ENCODE assay signal across 9 cellular contexts in genomic region chr12:52007982-52008510, GRCh38. TPM values are rescaled to one million over a fixed set of nuclear protein-coding genes. Genes with fewer than 3 reads are reported as not detected.
A peak's percentile ranks its signal among the peaks of the same experiment; 100 is the strongest.
DNase-seq lines count a peak whose midpoint lies in the region; ATAC-seq, FAIRE-seq and TF ChIP-seq lines count a peak whose summit lies in the region.
"Had no signal": no experiment of that assay in that cellular context is flagged by ENCODE, and none has a peak within 500 bp of the region (broad histone marks: within the 10 kb centered on the region; RNA-seq: fewer than 3 reads in every experiment).

No MANE protein-coding gene starts in this region.

- POLR2A ChIA-PET in HepG2 (lab: Yijun Ruan, JAX), result no interaction called here

- CTCF ChIA-PET in HepG2 (lab: Yijun Ruan, JAX; ENCODE audit: low intra/inter-chr PET ratio, low total read pairs), result no interaction called here

- no peak for FAIRE-seq in HepG2 (lab: Jason Lieb, UNC)

- H3K27ac ChIP-seq in liver (ENCODE audit: low read depth in 1 of 2, low read length in 2 of 2) (peak overlapping the region; percentile 79 to 84), HepG2 (ENCODE audit: extremely low read length, insufficient read depth, low read length) (no peak overlapping the region), duodenal mucosa (ENCODE audit: low read depth, low read length) (peak overlapping the region; percentile 52)

- H2AFZ ChIP-seq in HepG2 (ENCODE audit: low read length), result no peak overlapping the region

- no peak for TF ChIP-seq CTCF in liver (IDR thresholded peaks at IDR 0.05; ENCODE audit: low read depth, low read length, missing input control)
- TF ChIP-seq CTCF in HepG2 (CRISPR knock-in tag; IDR thresholded peaks at IDR 0.05), result no peak
- TF ChIP-seq CTCF in natural killer cell (IDR thresholded peaks at IDR 0.05), result no peak

- no peaks in the 10 kb centered on the region for H3K36me3 Mint-ChIP-seq in natural killer cell

- peaks cover 27 to 34% of the 10 kb centered on the region in 2 donors for H3K4me1 Mint-ChIP-seq in natural killer cell

- TF ChIP-seq RAD21 in liver (IDR thresholded peaks at IDR 0.05) (no peak), HepG2 (CRISPR knock-in tag; IDR thresholded peaks at IDR 0.05) (no peak)

- DNase-seq in HepG2 (ENCODE audit: low spot score), result no peak
- DNase-seq in natural killer cell, result no peak
- DNase-seq in NCI-H128 (lab: John Stamatoyannopoulos, UW; ENCODE audit: unreplicated experiment), result no peak
- no peak for DNase-seq in activated CD4-positive, alpha-beta T cell treated with anti-CD3 and anti-CD28 coated beads, Interleukin-2, amount 50 U/mL, for 4 hours
- DNase-seq: KG1 had no signal

- H3K9me3 Mint-ChIP-seq in natural killer cell, result no peaks in the 10 kb centered on the region

- no peaks in the 10 kb centered on the region for H3K27me3 Mint-ChIP-seq in natural killer cell (ENCODE audit: low read depth in 2 of 2)

- peak overlapping the region in 1 of 2 donors; percentile 28 for H3K9ac ChIP-seq in liver (ENCODE audit: low read depth in 1 of 2, low read length in 2 of 2)
- no peak overlapping the region for H3K9ac ChIP-seq in HepG2 (ENCODE audit: insufficient read depth, low read depth, low read length)
- H3K9ac ChIP-seq in duodenal mucosa (ENCODE audit: low read depth in 1 of 2, low read length in 2 of 2), result peak overlapping the region in 1 of 2 donors; percentile 24

- H3K79me2 ChIP-seq in HepG2 (ENCODE audit: insufficient read depth, low read length), result no peaks in the 10 kb centered on the region

- H3K9me3 ChIP-seq in liver (ENCODE audit: control insufficient read depth in 4 of 4, low read length in 3 of 4) (no peaks in the 10 kb centered on the region), HepG2 (ENCODE audit: low read length) (no peaks in the 10 kb centered on the region), duodenal mucosa (ENCODE audit: control insufficient read depth in 1 of 2, low read length in 2 of 2) (no peaks in the 10 kb centered on the region)

- H4K20me1 ChIP-seq in HepG2 (ENCODE audit: insufficient read depth, low read length), result no peaks in the 10 kb centered on the region

- H3K4me3 Mint-ChIP-seq in natural killer cell, result peak overlapping the region; percentile 93

- no peak for TF ChIP-seq EP300 in HepG2 (IDR thresholded peaks at IDR 0.05; ENCODE audit: low read depth in 2 of 2, low read length in 2 of 2)
- TF ChIP-seq EP300 in HepG2 (CRISPR knock-in tag; IDR thresholded peaks at IDR 0.05; ENCODE audit: borderline replicate concordance), result no peak

- in situ Hi-C loops in HepG2 (cut with HindIII; ENCODE audit: extremely low pct_ligation_motif_present, low pct_unique_long_range_greater_than_20kb), result no loop called here

- WGBS in liver, result 67% methylated on average over 5 of the region's 5 CpGs
- 77% methylated on average over 5 of the region's 5 CpGs for WGBS in HepG2 (ENCODE audit: low lambda C conversion rate)

- H3K27me3 ChIP-seq in liver (ENCODE audit: control insufficient read depth in 4 of 4, insufficient read depth in 4 of 4, low read length in 3 of 4), result peaks cover 0 to 3% (median 0%) of the 10 kb centered on the region in 4 donors
- H3K27me3 ChIP-seq in HepG2 (ENCODE audit: control insufficient read depth in 1 of 2, insufficient read depth in 2 of 2, low read length in 2 of 2), result 0 out of 5 replicates have a peak, but pooled peaks cover 0 to 1% of the 10 kb centered on the region in 2 experiments
- H3K27me3 ChIP-seq in duodenal mucosa (ENCODE audit: control insufficient read depth in 1 of 2, insufficient read depth in 2 of 2, low read length in 2 of 2), result peaks cover 19 to 20% of the 10 kb centered on the region in 2 donors

- peak overlapping the region; percentile 90 to 95 for H3K27ac Mint-ChIP-seq in natural killer cell

- H3K4me3 ChIP-seq in liver (ENCODE audit: low read depth in 1 of 3, low read length in 3 of 3) (peak overlapping the region in 2 of 3 donors; percentile 28 to 53), HepG2 (replicated peaks in 1 of 3; ENCODE audit: insufficient read depth in 1 of 3, low read depth in 2 of 3, low read length in 3 of 3) (no peak overlapping the region), duodenal mucosa (ENCODE audit: low read depth in 1 of 2, low read length in 2 of 2) (peak overlapping the region in 1 of 2 donors; percentile 64)

- no TSS peak for BruUV-seq in HepG2 (replicated peaks; lab: Mats Ljungman, UMichigan)

- H3K36me3 ChIP-seq in liver (ENCODE audit: control insufficient read depth in 4 of 4, insufficient read depth in 3 of 4, low read depth in 1 of 4, low read length in 3 of 4), result no peaks in the 10 kb centered on the region
- H3K36me3 ChIP-seq in HepG2 (replicated peaks in 1 of 2; ENCODE audit: control insufficient read depth in 1 of 2, insufficient read depth in 2 of 2, low read length in 2 of 2), result no peaks in the 10 kb centered on the region
- no peaks in the 10 kb centered on the region for H3K36me3 ChIP-seq in duodenal mucosa (ENCODE audit: control insufficient read depth in 1 of 2, insufficient read depth in 2 of 2, low read length in 2 of 2)

- ATAC-seq in HepG2 (no peak), natural killer cell (no peak), HG03342 (IDR thresholded peaks at IDR 0.05; ENCODE audit: unreplicated experiment) (no peak), GM21737 (IDR thresholded peaks at IDR 0.05; ENCODE audit: unreplicated experiment) (no peak)

- peaks cover 6 to 12% (median 8%) of the 10 kb centered on the region in 4 donors for H3K4me1 ChIP-seq in liver (ENCODE audit: control insufficient read depth in 4 of 4, insufficient read depth in 4 of 4, low read length in 3 of 4)
- H3K4me1 ChIP-seq in HepG2 (ENCODE audit: insufficient read depth, low read length), result peaks cover 49% of the 10 kb centered on the region
- peaks cover 0 to 36% of the 10 kb centered on the region in 2 donors for H3K4me1 ChIP-seq in duodenal mucosa (ENCODE audit: control insufficient read depth in 1 of 2, insufficient read depth in 2 of 2, low read length in 2 of 2)

- intact Hi-C loops in HepG2 (cut with micrococcal nuclease; ENCODE audit: unreplicated experiment) (no loop called here), natural killer cell (cut with micrococcal nuclease) (no loop called here)

- no peak overlapping the region for H3K4me2 ChIP-seq in HepG2 (ENCODE audit: low read depth, low read length)

- TF ChIP-seq POLR2A in HepG2 (IDR thresholded peaks at IDR 0.05; ENCODE audit: insufficient read depth in 1 of 2, low read depth in 2 of 2, low read length in 2 of 2), result no peak

RNA-seq across cellular contexts. Expression of gene TAMALIN, which starts 1.3 kb away (rescaled TPM):
- 1 to 10 TPM; 1.9 to 9.9 TPM for total RNA-seq in liver
- polyA plus RNA-seq in liver, result 1 to 10 TPM; 1.1 to 3.1 TPM
- total RNA-seq in HepG2 (2016; rRNA removed; fragmentation: Illumina TruSeq; extraction: Trizol), result 7.2 and 10.9 TPM in 2 replicates
- 3.8 and 3.9 TPM in 2 replicates for total RNA-seq in HepG2 (2016; cell fraction: cytosol; rRNA removed; fragmentation: Illumina TruSeq; extraction: Trizol; ENCODE audit: low read depth)
- total RNA-seq in HepG2 (2016; cell fraction: insoluble cytoplasmic fraction; rRNA removed; fragmentation: Illumina TruSeq; extraction: Trizol), result 5.9 and 12.2 TPM in 2 replicates
- total RNA-seq in HepG2 (2016; cell fraction: membrane; rRNA removed; fragmentation: Illumina TruSeq; extraction: Trizol), result 6.3 and 7.1 TPM in 2 replicates
- total RNA-seq in HepG2 (2016; cell fraction: nucleus; rRNA removed; fragmentation: Illumina TruSeq; extraction: Trizol), result 8.6 and 10.4 TPM in 2 replicates
- 2.9 and 4.5 TPM in 2 replicates for polyA plus RNA-seq in HepG2 (2011; rRNA removed)
- 3.7 and 3.8 TPM in 2 replicates for polyA plus RNA-seq in HepG2 (2011; cell fraction: cytosol; rRNA removed)
- polyA plus RNA-seq in HepG2 (2011; cell fraction: nucleus; rRNA removed), result 7.5 and 12.9 TPM in 2 replicates
- polyA plus RNA-seq in HepG2 (2012), result 3.6 and 4.0 TPM in 2 replicates
- polyA plus RNA-seq in HepG2 (2016; cell fraction: cytosol; fragmentation: Illumina TruSeq; extraction: Trizol; ENCODE audit: low read depth), result 0.84 and 1.5 TPM in 2 replicates
- 5.5 TPM in 2 replicates for polyA plus RNA-seq in HepG2 (2016; cell fraction: insoluble cytoplasmic fraction; fragmentation: Illumina TruSeq; extraction: Trizol; ENCODE audit: low read depth)
- polyA plus RNA-seq in HepG2 (2016; cell fraction: membrane; fragmentation: Illumina TruSeq; extraction: Trizol; ENCODE audit: low read depth), result 2.0 and 2.7 TPM in 2 replicates
- polyA plus RNA-seq in HepG2 (2016; cell fraction: nucleus; fragmentation: Illumina TruSeq; extraction: Trizol; ENCODE audit: insufficient read depth, low read depth), result 17.1 and 20.1 TPM in 2 replicates
- polyA minus RNA-seq in HepG2 (2011; rRNA and poly(A)+ RNA removed; ENCODE audit: low replicate concordance), result 0.21 and 6.7 TPM in 2 replicates
- polyA minus RNA-seq in HepG2 (2011; cell fraction: cytosol; rRNA and poly(A)+ RNA removed), result 1.3 and 2.7 TPM in 2 replicates
- 4.9 and 8.2 TPM in 2 replicates for polyA minus RNA-seq in HepG2 (2011; cell fraction: nucleus; rRNA and poly(A)+ RNA removed)
- total RNA-seq in natural killer cell, result 100 to 1,000 TPM; 403 to 663 (median 424) TPM

RNA-seq across cellular contexts. Expression of gene NR4A1, which starts 43.2 kb away (rescaled TPM):
- total RNA-seq in liver, result 1 to 10 TPM in 1 of 2 donors, under 1 TPM in 1; 0.79 to 3.8 TPM
- polyA plus RNA-seq in liver, result 1 to 10 TPM; 3.0 to 5.8 TPM
- 4.6 and 5.7 TPM in 2 replicates for total RNA-seq in HepG2 (2016; rRNA removed; fragmentation: Illumina TruSeq; extraction: Trizol)
- total RNA-seq in HepG2 (2016; cell fraction: cytosol; rRNA removed; fragmentation: Illumina TruSeq; extraction: Trizol; ENCODE audit: low read depth), result 8.4 and 9.3 TPM in 2 replicates
- 3.8 and 7.6 TPM in 2 replicates for total RNA-seq in HepG2 (2016; cell fraction: insoluble cytoplasmic fraction; rRNA removed; fragmentation: Illumina TruSeq; extraction: Trizol)
- total RNA-seq in HepG2 (2016; cell fraction: membrane; rRNA removed; fragmentation: Illumina TruSeq; extraction: Trizol), result 5.8 and 6.3 TPM in 2 replicates
- total RNA-seq in HepG2 (2016; cell fraction: nucleus; rRNA removed; fragmentation: Illumina TruSeq; extraction: Trizol), result 8.9 and 10.0 TPM in 2 replicates
- 15.2 and 16.5 TPM in 2 replicates for polyA plus RNA-seq in HepG2 (2011; rRNA removed)
- 7.6 and 13.1 TPM in 2 replicates for polyA plus RNA-seq in HepG2 (2011; cell fraction: cytosol; rRNA removed)
- polyA plus RNA-seq in HepG2 (2011; cell fraction: nucleus; rRNA removed), result 26.2 and 46.7 TPM in 2 replicates
- 6.4 and 16.5 TPM in 2 replicates for polyA plus RNA-seq in HepG2 (2012)
- 1.6 and 1.7 TPM in 2 replicates for polyA plus RNA-seq in HepG2 (2016; cell fraction: cytosol; fragmentation: Illumina TruSeq; extraction: Trizol; ENCODE audit: low read depth)
- polyA plus RNA-seq in HepG2 (2016; cell fraction: insoluble cytoplasmic fraction; fragmentation: Illumina TruSeq; extraction: Trizol; ENCODE audit: low read depth), result 5.3 and 8.6 TPM in 2 replicates
- 3.4 and 3.9 TPM in 2 replicates for polyA plus RNA-seq in HepG2 (2016; cell fraction: membrane; fragmentation: Illumina TruSeq; extraction: Trizol; ENCODE audit: low read depth)
- polyA plus RNA-seq in HepG2 (2016; cell fraction: nucleus; fragmentation: Illumina TruSeq; extraction: Trizol; ENCODE audit: insufficient read depth, low read depth), result 22.7 TPM in 2 replicates
- polyA minus RNA-seq in HepG2 (2011; rRNA and poly(A)+ RNA removed; ENCODE audit: low replicate concordance), result 28.6 and 56.6 TPM in 2 replicates
- polyA minus RNA-seq in HepG2 (2011; cell fraction: cytosol; rRNA and poly(A)+ RNA removed), result 10.8 and 14.1 TPM in 2 replicates
- polyA minus RNA-seq in HepG2 (2011; cell fraction: nucleus; rRNA and poly(A)+ RNA removed), result 11.8 and 13.0 TPM in 2 replicates
- 100 to 1,000 TPM in 1 of 3 donors, 10 to 100 TPM in 2; 72.5 to 177 (median 96.7) TPM for total RNA-seq in natural killer cell

RNA-seq across cellular contexts. Expression of gene ACVR1B, which starts 56.5 kb away (rescaled TPM):
- total RNA-seq in liver (10 to 100 TPM in 1 of 2 donors, 1 to 10 TPM in 1; 7.4 to 21.9 TPM), HepG2 (2016; rRNA removed; fragmentation: Illumina TruSeq; extraction: Trizol) (5.8 and 8.9 TPM in 2 replicates), natural killer cell (1 to 10 TPM; 5.9 to 9.6 (median 6.6) TPM)
- polyA plus RNA-seq in liver (10 to 100 TPM in 1 of 2 donors, 1 to 10 TPM in 1; 4.0 to 16.5 TPM), HepG2 (2011; rRNA removed) (12.1 and 14.1 TPM in 2 replicates)
- 2.0 and 2.2 TPM in 2 replicates for total RNA-seq in HepG2 (2016; cell fraction: cytosol; rRNA removed; fragmentation: Illumina TruSeq; extraction: Trizol; ENCODE audit: low read depth)
- total RNA-seq in HepG2 (2016; cell fraction: insoluble cytoplasmic fraction; rRNA removed; fragmentation: Illumina TruSeq; extraction: Trizol), result 4.3 and 9.8 TPM in 2 replicates
- 5.4 and 7.6 TPM in 2 replicates for total RNA-seq in HepG2 (2016; cell fraction: membrane; rRNA removed; fragmentation: Illumina TruSeq; extraction: Trizol)
- 9.9 and 14.3 TPM in 2 replicates for total RNA-seq in HepG2 (2016; cell fraction: nucleus; rRNA removed; fragmentation: Illumina TruSeq; extraction: Trizol)
- 12.0 and 13.7 TPM in 2 replicates for polyA plus RNA-seq in HepG2 (2011; cell fraction: cytosol; rRNA removed)
- polyA plus RNA-seq in HepG2 (2011; cell fraction: nucleus; rRNA removed), result 12.5 and 12.9 TPM in 2 replicates
- 10.8 and 11.8 TPM in 2 replicates for polyA plus RNA-seq in HepG2 (2012)
- 1.1 and 1.3 TPM in 2 replicates for polyA plus RNA-seq in HepG2 (2016; cell fraction: cytosol; fragmentation: Illumina TruSeq; extraction: Trizol; ENCODE audit: low read depth)
- polyA plus RNA-seq in HepG2 (2016; cell fraction: insoluble cytoplasmic fraction; fragmentation: Illumina TruSeq; extraction: Trizol; ENCODE audit: low read depth), result 5.3 and 5.6 TPM in 2 replicates
- polyA plus RNA-seq in HepG2 (2016; cell fraction: membrane; fragmentation: Illumina TruSeq; extraction: Trizol; ENCODE audit: low read depth), result 3.8 and 4.6 TPM in 2 replicates
- 16.9 and 17.0 TPM in 2 replicates for polyA plus RNA-seq in HepG2 (2016; cell fraction: nucleus; fragmentation: Illumina TruSeq; extraction: Trizol; ENCODE audit: insufficient read depth, low read depth)
- 22.8 and 32.8 TPM in 2 replicates for polyA minus RNA-seq in HepG2 (2011; rRNA and poly(A)+ RNA removed; ENCODE audit: low replicate concordance)
- 9.7 and 13.2 TPM in 2 replicates for polyA minus RNA-seq in HepG2 (2011; cell fraction: cytosol; rRNA and poly(A)+ RNA removed)
- 12.1 and 14.2 TPM in 2 replicates for polyA minus RNA-seq in HepG2 (2011; cell fraction: nucleus; rRNA and poly(A)+ RNA removed)

Comparison
In these comparisons a context has a peak if more than half of its experiments do, and no peak if none do; other contexts are left out.
1. H3K4me3 ChIP-seq: peak in liver (2 of 3); none in HepG2 (0 of 3).
2. RNA of gene TAMALIN, which starts 1.3 kb away (total RNA-seq): 403 to 663 TPM in natural killer cell; 3.8 to 12.2 TPM in HepG2 and 1.9 to 9.9 TPM in liver; every median in the first group is over 10 times any median in the second.
3. RNA of gene NR4A1, which starts 43.2 kb away (total RNA-seq): 72.5 to 177 TPM in natural killer cell; 3.8 to 10.0 TPM in HepG2 and 0.79 to 3.8 TPM in liver; every median in the first group is over 4 times any median in the second.